ENCODE assay signal across 8 cellular contexts in the genomic region with DNA sequence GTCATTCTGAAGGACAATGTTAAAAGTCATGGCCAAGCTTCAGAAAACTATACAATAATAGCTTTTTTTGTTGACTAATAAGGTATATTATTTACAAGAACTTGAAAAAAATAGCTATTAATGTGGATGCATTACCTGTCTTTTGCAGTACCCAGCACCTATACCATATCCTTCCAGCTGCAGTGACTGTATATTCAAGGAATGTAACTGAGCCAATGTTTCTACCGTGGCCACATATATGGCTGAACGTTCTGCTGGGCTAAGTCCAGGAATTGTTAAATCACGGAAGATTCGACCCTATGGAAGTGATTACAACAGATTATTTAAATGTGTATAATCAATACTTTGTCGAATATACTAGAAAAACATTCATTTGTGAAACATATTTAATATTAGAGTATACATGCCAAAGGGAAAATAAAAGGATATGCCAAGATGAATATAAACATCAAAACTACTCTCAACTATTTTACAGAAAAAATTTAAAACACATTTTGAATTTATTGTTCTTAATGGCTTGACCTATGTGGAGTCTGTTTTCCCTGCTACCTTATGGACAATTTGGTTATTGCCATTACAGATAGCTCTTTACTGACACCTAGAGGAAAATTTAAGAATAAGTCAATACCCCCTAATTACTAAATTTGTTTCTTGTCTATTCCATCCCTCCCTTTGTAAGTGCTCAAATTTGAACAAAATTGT. TPM values are rescaled to one million over a fixed set of nuclear protein-coding genes. Genes with fewer than 3 reads are reported as not detected.
DNase-seq lines count a peak whose midpoint lies in the region; ATAC-seq and TF ChIP-seq lines count a peak whose summit lies in the region.

No MANE protein-coding gene starts in this region.

- no peak overlapping the region for H3K4me3 ChIP-seq in LNCaP clone FGC (ENCODE audit: low read depth, low read length)

- ATAC-seq in HG03159 (IDR thresholded peaks at IDR 0.05; ENCODE audit: unreplicated experiment) (no peak), GM19467 (IDR thresholded peaks at IDR 0.05; ENCODE audit: unreplicated experiment) (no peak)

- no peaks in the 10 kb centered on the region for H3K36me3 Mint-ChIP-seq in neural crest cell (ENCODE audit: low read depth)

- peak; percentile 57 for TF ChIP-seq CTCF in LNCaP clone FGC (IDR thresholded peaks at IDR 0.05; ENCODE audit: control insufficient read depth, extremely low read depth, insufficient read depth)
- TF ChIP-seq CTCF in RWPE1 (conservative IDR thresholded peaks at IDR 0.05; ENCODE audit: low read depth) = peak; percentile 82
- TF ChIP-seq CTCF in neural crest cell (conservative IDR thresholded peaks at IDR 0.05) = peak; percentile 88

- H3K9me3 Mint-ChIP-seq in neural crest cell = peaks cover 3% of the 10 kb centered on the region

- no peak overlapping the region for H3K4me3 Mint-ChIP-seq in neural crest cell

- H3K27ac Mint-ChIP-seq in neural crest cell (ENCODE audit: unreplicated experiment) = no peak overlapping the region

- H3K27ac ChIP-seq in RWPE1 = no peak overlapping the region

- DNase-seq in GF-D8 (lab: John Stamatoyannopoulos, UW) (peak; percentile 23), LNCaP clone FGC (ENCODE audit: low read depth) (no peak), RWPE1 (ENCODE audit: low spot score) (peak; percentile 69), erythroblast (lab: John Stamatoyannopoulos, UW) (peak; percentile 55 to 74), neural crest cell (ENCODE audit: low read depth, low spot score) (no peak), mucosa of gallbladder (ENCODE audit: low spot score) (no peak)

- no peaks in the 10 kb centered on the region for H3K27me3 Mint-ChIP-seq in neural crest cell (ENCODE audit: low read depth)

- POLR2A ChIA-PET in RWPE1 (lab: Yijun Ruan, JAX; ENCODE audit: low non-redundant PET) = no interaction called here

- CTCF ChIA-PET in RWPE1 (lab: Yijun Ruan, JAX) = interaction anchor here (0.6 to 2.2 kb wide), 11 partner anchors 11 to 150 kb away, joined by 3 to 28 read pairs (median 3); no protein-coding TSS in a partner anchor

- no peak for TF ChIP-seq POLR2A in erythroblast (IDR thresholded peaks at IDR 0.05; ENCODE audit: low read length)

- H3K4me1 Mint-ChIP-seq in neural crest cell = no peaks in the 10 kb centered on the region

RNA-seq across cellular contexts. Expression of a gene that starts 17.6 kb away (rescaled TPM):
- total RNA-seq in neural crest cell (16.7 and 17.1 TPM in 2 replicates), mucosa of gallbladder (29.9 TPM)

RNA-seq across cellular contexts. Expression of a gene that starts 18.1 kb away (rescaled TPM):
- total RNA-seq in neural crest cell (49.5 and 50.1 TPM in 2 replicates), mucosa of gallbladder (33.6 TPM)

RNA-seq across cellular contexts. Expression of a gene that starts 44.9 kb away (rescaled TPM):
- total RNA-seq in neural crest cell = not detected in 2 replicates
- total RNA-seq in mucosa of gallbladder = 4.2 TPM

Comparison
In these comparisons a context has a peak if more than half of its experiments do, and no peak if none do; other contexts are left out.
1. DNase-seq: peak in GF-D8 (single experiment), RWPE1 (single experiment) and erythroblast (2 of 2); none in LNCaP clone FGC (single experiment), neural crest cell (single experiment) and mucosa of gallbladder (single experiment).
2. Peak in every context shown above with its lines, with median percentiles within 50 percentile points of each other: CTCF ChIP-seq.